In the genomic region with DNA sequence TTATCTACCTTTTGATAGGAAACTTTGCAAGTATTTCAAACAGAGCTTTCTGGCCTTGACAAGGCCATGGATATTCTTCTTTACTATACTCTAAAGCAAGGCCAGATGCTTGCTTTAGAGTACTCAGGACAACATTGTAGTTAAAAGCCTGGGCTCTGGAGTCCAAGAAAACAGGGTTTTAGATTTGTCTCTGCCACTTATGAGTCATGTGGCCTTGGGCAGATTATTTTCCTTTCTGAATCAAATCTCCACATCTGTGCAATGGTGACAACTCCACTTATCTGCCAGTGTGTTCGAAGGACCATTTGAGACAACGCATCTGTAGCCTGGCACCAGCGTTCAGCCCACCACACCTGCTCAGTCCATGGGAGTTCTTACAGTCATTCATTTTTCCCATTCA, we compare ENCODE assay signal across 21 cellular contexts.
"Had no signal": no experiment of that assay in that cellular context is flagged by ENCODE, and none has a peak within 500 bp of the region (broad histone marks: within the 10 kb centered on the region; RNA-seq: fewer than 3 reads in every experiment).

No MANE protein-coding gene starts in this region.

- H3K27me3 ChIP-seq: MG63 had no signal

- H3K27ac ChIP-seq: KMS-11, SK-N-MC had no signal

- H3K9me3 ChIP-seq: MG63 had no signal

- ATAC-seq: activated naive CD4-positive, alpha-beta T cell treated with anti-CD3 and anti-CD28 coated beads, Interleukin-2, amount 50 U/mL, for 72 hours; activated naive CD8-positive, alpha-beta T cell treated with anti-CD3 and anti-CD28 coated beads, Interleukin-2, amount 50 U/mL, for 24 hours; activated T-cell treated with anti-CD3 and anti-CD28 coated beads, Interleukin-2, amount 50 U/mL, for 4 hours; T-cell had no signal

- DNase-seq: activated B cell treated with CpG ODN at 0.5 μM for 24 hours; activated CD4-positive, alpha-beta memory T cell treated with anti-CD3 and anti-CD28 coated beads for 36 hours; activated CD4-positive, alpha-beta T cell treated with anti-CD3 and anti-CD28 coated beads, Interleukin-2, amount 10 ng/mL, durations not matched to agents 7 days and 5 days; activated CD8-positive, alpha-beta memory T cell treated with anti-CD3 and anti-CD28 coated beads for 24 hours; activated effector memory CD4-positive, alpha-beta T cell treated with anti-CD3 and anti-CD28 coated beads, Interleukin-2, amount 50 U/mL, for 16 hours; activated naive CD4-positive, alpha-beta T cell treated with Interleukin-2 at 50 U/mL for 16 hours; activated naive CD8-positive, alpha-beta T cell treated with anti-CD3 and anti-CD28 coated beads, Interleukin-2, amount 50 U/mL, for 24 hours; activated T-cell treated with anti-CD3 and anti-CD28 coated beads, Interleukin-2, amount 50 U/mL, for 4 hours; cerebellar nuclear complex; MG63; MV-4-11; NCI-H1436; NCI-H2081; NCI-H446; SIG-M5; T-cell; T-helper 2 cell; T1000 had no signal

- H3K4me3 ChIP-seq: MG63, SK-N-MC had no signal

- H3K36me3 ChIP-seq: MG63 had no signal
